In the genomic region with DNA sequence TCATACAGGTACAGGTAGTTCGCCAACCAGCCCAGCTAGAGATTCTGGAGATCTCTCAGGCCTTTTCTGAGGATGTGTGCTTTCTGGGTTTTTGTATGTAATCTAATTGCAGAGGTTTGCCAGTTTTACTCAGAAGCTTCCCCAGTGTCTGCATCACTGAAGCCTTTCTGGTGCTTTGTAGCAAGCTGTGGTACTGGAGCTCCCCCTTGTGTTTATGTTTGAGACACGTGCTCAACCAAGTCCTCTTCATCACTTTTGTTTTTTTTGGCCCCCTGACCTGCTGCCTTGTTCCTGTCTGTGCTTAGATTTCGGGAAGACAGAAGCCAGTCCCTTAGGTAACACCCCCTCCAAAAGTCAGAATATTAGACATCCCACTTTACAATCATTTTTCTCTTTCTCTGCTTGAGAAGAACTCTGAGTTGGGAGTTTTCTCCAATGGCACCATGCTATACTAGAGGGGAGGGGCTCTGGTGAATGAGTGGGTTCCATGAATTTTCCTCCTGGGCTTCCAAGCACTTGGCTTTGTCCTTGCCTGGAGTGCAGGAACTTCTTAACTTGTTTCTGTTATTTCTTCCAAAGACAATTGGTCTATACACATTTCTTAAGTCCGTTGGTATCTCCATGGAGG, we compare ENCODE assay signal across 8 cellular contexts.
A peak's percentile ranks its signal among the peaks of the same experiment; 100 is the strongest.
DNase-seq lines count a peak whose midpoint lies in the region; ATAC-seq and TF ChIP-seq lines count a peak whose summit lies in the region.

No MANE protein-coding gene starts in this region.

- H4K20me1 ChIP-seq in DOHH2 (ENCODE audit: control insufficient read depth, insufficient read depth, low read depth, low read length): no peaks in the 10 kb centered on the region; the same call in 1 of the 2 replicates

- in situ Hi-C loops in astrocyte of the cerebellum (cut with HindIII; ENCODE audit: low sequenced_read_pairs): no loop called here

- H3K4me2 ChIP-seq in DOHH2 (ENCODE audit: low read length): no peak overlapping the region

- H3K4me3 ChIP-seq in DOHH2 (ENCODE audit: low read length) (no peak overlapping the region), astrocyte of the cerebellum (ENCODE audit: low read depth, low read length) (no peak overlapping the region), thoracic aorta (no peak overlapping the region)

- DNase-seq in NCI-H524 treated with DMSO at 0.1 percent for 48 hours (lab: John Stamatoyannopoulos, UW) (peak; percentile 8), astrocyte of the cerebellum (ENCODE audit: low read depth) (peak; percentile 68), iPS-NIHi7 (ENCODE audit: extremely low spot score) (peak; percentile 85), thoracic aorta (ENCODE audit: low spot score) (no peak)

- H3K9me2 ChIP-seq in DOHH2 (replicated peaks; ENCODE audit: control insufficient read depth, low read length): no peaks in the 10 kb centered on the region

- no peaks in the 10 kb centered on the region for H3F3A ChIP-seq in DOHH2 (ENCODE audit: control insufficient read depth, insufficient read depth)

- H3K4me1 ChIP-seq in DOHH2 (ENCODE audit: control insufficient read depth, low read length) (no peaks in the 10 kb centered on the region), thoracic aorta (ENCODE audit: control insufficient read depth in 1 of 2, low read depth in 2 of 2) (no peaks in the 10 kb centered on the region)

- no peaks in the 10 kb centered on the region for H3K79me2 ChIP-seq in DOHH2 (ENCODE audit: control insufficient read depth, low read length)

- peak; percentile 83 for TF ChIP-seq CTCF in DOHH2 (IDR thresholded peaks at IDR 0.05; ENCODE audit: low read depth, low read length, poor library complexity, severe bottlenecking)
- TF ChIP-seq CTCF in astrocyte of the cerebellum (IDR thresholded peaks at IDR 0.05; ENCODE audit: low read depth, low read length, missing control alignments): peak; percentile 75
- TF ChIP-seq CTCF in thoracic aorta (IDR thresholded peaks at IDR 0.05): peak; percentile 37

- ATAC-seq in GM19397 (IDR thresholded peaks at IDR 0.05; ENCODE audit: unreplicated experiment): peak; percentile 79
- ATAC-seq in HG03432 (IDR thresholded peaks at IDR 0.05; ENCODE audit: unreplicated experiment): peak; percentile 97
- no peak for ATAC-seq in thoracic aorta (ENCODE audit: insufficient number of reproducible peaks, low FRiP score, low read depth)
- ATAC-seq in HG03457 (IDR thresholded peaks at IDR 0.05; ENCODE audit: unreplicated experiment): no peak

- H3K27ac ChIP-seq in DOHH2 (ENCODE audit: low read depth, low read length): no peak overlapping the region
- no peak overlapping the region for H3K27ac ChIP-seq in thoracic aorta

- H3K9me3 ChIP-seq in DOHH2 (ENCODE audit: control insufficient read depth, insufficient read depth, low read length) (no peaks in the 10 kb centered on the region), thoracic aorta (peaks cover 9% of the 10 kb centered on the region)

- H3K36me3 ChIP-seq in DOHH2 (ENCODE audit: control insufficient read depth, low read length) (no peaks in the 10 kb centered on the region), thoracic aorta (no peaks in the 10 kb centered on the region)

- H3K27me3 ChIP-seq in DOHH2 (ENCODE audit: control insufficient read depth, low read length): peaks cover 5% of the 10 kb centered on the region
- H3K27me3 ChIP-seq in thoracic aorta (replicated peaks; ENCODE audit: insufficient read depth): no peaks in the 10 kb centered on the region

Comparison
In these comparisons a context has a peak if more than half of its experiments do, and no peak if none do; other contexts are left out.
1. ATAC-seq: peak in GM19397 (single experiment) and HG03432 (single experiment); none in thoracic aorta (single experiment) and HG03457 (single experiment).
2. Peak in every context shown above with its lines, with median percentiles within 50 percentile points of each other: CTCF ChIP-seq.